In genomic region chr16:8944113-8944765, GRCh38 we compare ENCODE assay signal across 8 cellular contexts. TPM values are rescaled to one million over a fixed set of nuclear protein-coding genes. Genes with fewer than 3 reads are reported as not detected.
A peak's percentile ranks its signal among the peaks of the same experiment; 100 is the strongest.
DNase-seq lines count a peak whose midpoint lies in the region; ATAC-seq lines count a peak whose summit lies in the region.

No MANE protein-coding gene starts in this region.

- no peak overlapping the region for H3K4me3 ChIP-seq in SJCRH30

- peaks cover 9% of the 10 kb centered on the region for H3K4me1 ChIP-seq in SJCRH30

- no peaks in the 10 kb centered on the region for H3K36me3 ChIP-seq in SJCRH30

- DNase-seq in activated CD4-positive, alpha-beta memory T cell treated with anti-CD3 and anti-CD28 coated beads for 36 hours = no peak
- DNase-seq in activated CD4-positive, alpha-beta memory T cell treated with anti-CD3 and anti-CD28 coated beads, Interleukin-2, amount 10 ng/mL, durations not matched to agents 7 days and 5 days = no peak
- DNase-seq in SJCRH30 (peak; percentile 29 to 48), EL (no peak), GDM1 (lab: John Stamatoyannopoulos, UW) (no peak), NCI-H526 treated with DMSO at 0.1 percent for 48 hours (lab: John Stamatoyannopoulos, UW) (no peak)
- no peak for DNase-seq in stimulated activated naive CD8-positive, alpha-beta T cell treated with anti-CD3 and anti-CD28 coated beads, Interleukin-15, Interleukin-2, amounts not matched to agents 100 U/mL and 50 U/mL, for 24 hours

- intact Hi-C loops in activated CD4-positive, alpha-beta memory T cell treated with anti-CD3 and anti-CD28 coated beads for 36 hours (cut with micrococcal nuclease) = no loop called here

- peaks cover 94% of the 10 kb centered on the region for H3K4me1 Mint-ChIP-seq in activated CD4-positive, alpha-beta memory T cell treated with anti-CD3 and anti-CD28 coated beads for 36 hours (ENCODE audit: low read depth)
- peaks cover 71% of the 10 kb centered on the region for H3K4me1 Mint-ChIP-seq in activated CD4-positive, alpha-beta memory T cell treated with anti-CD3 and anti-CD28 coated beads, Interleukin-2, amount 10 ng/mL, durations not matched to agents 7 days and 5 days

- CTCF ChIA-PET in activated CD4-positive, alpha-beta memory T cell treated with anti-CD3 and anti-CD28 coated beads for 36 hours (lab: Charles Lee) = interaction anchor here (2.0 to 7.8 kb wide), 2 partner anchors 9 to 64 kb away, joined by 5 to 92 read pairs; no protein-coding TSS in a partner anchor
- CTCF ChIA-PET in activated CD4-positive, alpha-beta memory T cell treated with anti-CD3 and anti-CD28 coated beads, Interleukin-2, amount 10 ng/mL, durations not matched to agents 7 days and 5 days (lab: Charles Lee) = interaction anchor here (1.2 kb wide), 1 partner anchor 63 kb away, joined by 3 read pairs; no protein-coding TSS in a partner anchor

- H3K4me3 Mint-ChIP-seq in activated CD4-positive, alpha-beta memory T cell treated with anti-CD3 and anti-CD28 coated beads for 36 hours = no peak overlapping the region
- no peak overlapping the region for H3K4me3 Mint-ChIP-seq in activated CD4-positive, alpha-beta memory T cell treated with anti-CD3 and anti-CD28 coated beads, Interleukin-2, amount 10 ng/mL, durations not matched to agents 7 days and 5 days

- no peaks in the 10 kb centered on the region for H3K9me3 Mint-ChIP-seq in activated CD4-positive, alpha-beta memory T cell treated with anti-CD3 and anti-CD28 coated beads for 36 hours
- H3K9me3 Mint-ChIP-seq in activated CD4-positive, alpha-beta memory T cell treated with anti-CD3 and anti-CD28 coated beads, Interleukin-2, amount 10 ng/mL, durations not matched to agents 7 days and 5 days = no peaks in the 10 kb centered on the region

- no peaks in the 10 kb centered on the region for H3K9me3 ChIP-seq in SJCRH30 (replicated peaks)

- POLR2A ChIA-PET in activated CD4-positive, alpha-beta memory T cell treated with anti-CD3 and anti-CD28 coated beads for 36 hours (lab: Charles Lee) = no interaction called here
- POLR2A ChIA-PET in activated CD4-positive, alpha-beta memory T cell treated with anti-CD3 and anti-CD28 coated beads, Interleukin-2, amount 10 ng/mL, durations not matched to agents 7 days and 5 days (lab: Charles Lee) = no interaction called here

- H3K27ac ChIP-seq in SJCRH30 = no peak overlapping the region

- H3K27me3 ChIP-seq in SJCRH30 = no peaks in the 10 kb centered on the region

- peaks cover 1% of the 10 kb centered on the region for H3K36me3 Mint-ChIP-seq in activated CD4-positive, alpha-beta memory T cell treated with anti-CD3 and anti-CD28 coated beads for 36 hours
- H3K36me3 Mint-ChIP-seq in activated CD4-positive, alpha-beta memory T cell treated with anti-CD3 and anti-CD28 coated beads, Interleukin-2, amount 10 ng/mL, durations not matched to agents 7 days and 5 days (ENCODE audit: low read depth) = peaks cover 8% of the 10 kb centered on the region

- peak overlapping the region; percentile 29 for H3K27ac Mint-ChIP-seq in activated CD4-positive, alpha-beta memory T cell treated with anti-CD3 and anti-CD28 coated beads for 36 hours
- no peak overlapping the region for H3K27ac Mint-ChIP-seq in activated CD4-positive, alpha-beta memory T cell treated with anti-CD3 and anti-CD28 coated beads, Interleukin-2, amount 10 ng/mL, durations not matched to agents 7 days and 5 days

- no peaks in the 10 kb centered on the region for H3K27me3 Mint-ChIP-seq in activated CD4-positive, alpha-beta memory T cell treated with anti-CD3 and anti-CD28 coated beads for 36 hours
- H3K27me3 Mint-ChIP-seq in activated CD4-positive, alpha-beta memory T cell treated with anti-CD3 and anti-CD28 coated beads, Interleukin-2, amount 10 ng/mL, durations not matched to agents 7 days and 5 days = no peaks in the 10 kb centered on the region

- peak; percentile 60 for ATAC-seq in HG02938 (IDR thresholded peaks at IDR 0.05; ENCODE audit: unreplicated experiment)
- ATAC-seq in stimulated activated naive CD8-positive, alpha-beta T cell treated with anti-CD3 and anti-CD28 coated beads, Interleukin-15, Interleukin-2, amounts not matched to agents 100 U/mL and 50 U/mL, for 24 hours = peak; percentile 50

RNA-seq across cellular contexts. Expression of gene USP7, which starts 19.5 kb away (rescaled TPM):
- total RNA-seq in activated CD4-positive, alpha-beta memory T cell treated with anti-CD3 and anti-CD28 coated beads for 36 hours = 100 to 1,000 TPM; 154 to 170 TPM
- total RNA-seq in activated CD4-positive, alpha-beta memory T cell treated with anti-CD3 and anti-CD28 coated beads, Interleukin-2, amount 10 ng/mL, durations not matched to agents 7 days and 5 days = 100 to 1,000 TPM; 162 to 166 TPM
- total RNA-seq in SJCRH30 (2014; rRNA removed; shearing (Covaris generic)) = 83.7 and 91.7 TPM in 2 replicates

Comparison
In these comparisons a context has a peak if more than half of its experiments do, and no peak if none do; other contexts are left out.
1. DNase-seq: peak in SJCRH30 (2 of 2); none in activated CD4-positive, alpha-beta memory T cell treated with anti-CD3 and anti-CD28 coated beads for 36 hours (single experiment), activated CD4-positive, alpha-beta memory T cell treated with anti-CD3 and anti-CD28 coated beads, Interleukin-2, amount 10 ng/mL, durations not matched to agents 7 days and 5 days (single experiment), stimulated activated naive CD8-positive, alpha-beta T cell treated with anti-CD3 and anti-CD28 coated beads, Interleukin-15, Interleukin-2, amounts not matched to agents 100 U/mL and 50 U/mL, for 24 hours (single experiment), EL (single experiment), GDM1 (single experiment) and NCI-H526 treated with DMSO at 0.1 percent for 48 hours (single experiment).